ENCODE assay signal across 1 cellular context in the genomic region with DNA sequence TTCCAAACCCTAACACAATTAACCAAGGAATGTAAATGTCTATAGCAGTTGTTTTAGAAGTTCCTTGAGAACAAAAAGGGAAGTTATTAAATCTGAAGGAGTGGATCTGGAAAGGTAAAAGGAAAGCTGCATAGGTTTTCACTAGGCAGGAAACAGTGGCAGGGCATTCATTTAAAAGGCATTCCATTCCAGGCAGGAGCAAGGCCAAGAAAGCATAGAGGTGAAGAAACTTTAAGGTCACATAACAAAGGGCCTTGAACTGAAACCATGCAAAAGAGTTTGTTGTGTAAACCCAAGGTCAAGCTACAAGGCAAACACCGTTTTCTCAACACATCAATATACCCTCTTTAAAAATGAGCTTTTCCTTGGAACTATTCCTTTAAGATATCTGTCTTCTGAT.
A peak's percentile ranks its signal among the peaks of the same experiment; 100 is the strongest.
TF ChIP-seq lines count a peak whose summit lies in the region.

No MANE protein-coding gene starts in this region.

TF ChIP-seq in H1, 55 proteins besides CTCF, POLR2A, EP300 and RAD21:
- TF ChIP-seq TEAD4 (IDR thresholded peaks at IDR 0.05; ENCODE audit: low read depth, low read length) (0 out of 2 replicates have a peak, but pooled peaks have one; percentile 1), CHD7 (IDR thresholded peaks at IDR 0.05; ENCODE audit: insufficient replicate concordance, low read length) (peak; percentile 16), POLR2AphosphoS5 (IDR thresholded peaks at IDR 0.05; ENCODE audit: low read depth, low read length) (no peak), JUN (IDR thresholded peaks at IDR 0.05; ENCODE audit: low read depth, low read length) (no peak), SUZ12 (IDR thresholded peaks at IDR 0.05; ENCODE audit: low read length) (no peak)
- TF ChIP-seq, protein P1, sequence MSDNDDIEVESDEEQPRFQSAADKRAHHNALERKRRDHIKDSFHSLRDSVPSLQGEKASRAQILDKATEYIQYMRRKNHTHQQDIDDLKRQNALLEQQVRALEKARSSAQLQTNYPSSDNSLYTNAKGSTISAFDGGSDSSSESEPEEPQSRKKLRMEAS (IDR thresholded peaks at IDR 0.05): no peak
